In the genomic region with DNA sequence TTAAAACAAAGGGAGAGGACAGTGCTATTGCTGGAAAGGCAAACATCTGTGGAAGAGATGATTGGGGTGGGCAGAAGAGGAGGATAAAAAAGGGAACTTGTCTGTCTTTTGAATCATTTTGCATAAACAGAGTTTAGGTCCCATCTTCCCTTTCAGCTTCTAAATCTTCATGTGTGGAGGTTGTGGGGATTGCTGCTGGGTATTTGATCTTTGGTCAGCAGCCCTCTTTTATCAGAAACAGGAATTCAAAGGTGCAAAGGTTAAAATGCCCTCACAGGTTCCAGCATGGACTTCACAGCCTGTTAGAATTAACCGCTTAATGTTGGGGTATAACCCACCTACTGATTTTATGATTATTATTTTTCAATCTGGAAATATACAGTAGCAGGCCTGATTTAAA, we compare ENCODE assay signal across 25 cellular contexts.
"Had no signal": no experiment of that assay in that cellular context is flagged by ENCODE, and none has a peak within 500 bp of the region (broad histone marks: within the 10 kb centered on the region; RNA-seq: fewer than 3 reads in every experiment).

No MANE protein-coding gene starts in this region.

- H3K27ac ChIP-seq: cardiac muscle cell, colonic mucosa, lower lobe of right lung, ovary, right lobe of liver, stomach, thyroid gland, upper lobe of right lung had no signal

- H3K9me3 ChIP-seq: colonic mucosa, lower lobe of right lung, ovary, right lobe of liver, thyroid gland, upper lobe of right lung had no signal

- H3K4me3 ChIP-seq: cardiac muscle cell, colonic mucosa, ovary, right lobe of liver, stomach, thyroid gland had no signal

- H3K27me3 ChIP-seq: cardiac muscle cell, colonic mucosa, heart right ventricle, ovary, right lobe of liver, stomach, thyroid gland, upper lobe of right lung had no signal

- DNase-seq: activated CD4-positive, alpha-beta T cell treated with anti-CD3 and anti-CD28 coated beads for 4 hours; activated CD4-positive, alpha-beta T cell treated with anti-CD3 and anti-CD28 coated beads, Interleukin-2, amount 50 U/mL, for 4 hours; activated CD8-positive, alpha-beta memory T cell treated with anti-CD3 and anti-CD28 coated beads for 24 hours; activated effector memory CD4-positive, alpha-beta T cell treated with Interleukin-2 at 50 U/mL for 16 hours; activated naive CD4-positive, alpha-beta T cell treated with Interleukin-2 at 50 U/mL for 16 hours; anterior cingulate cortex; cerebellar nuclear complex; colonic mucosa; effector memory CD4-positive, alpha-beta T cell; foreskin melanocyte; heart right ventricle; kidney glomerular epithelial cell; lower lobe of right lung; ovary; right lobe of liver; stimulated activated CD4-positive, alpha-beta T cell treated with anti-CD3 and anti-CD28 coated beads, Interleukin-4, amount 100 ng/mL, for 24 hours; stomach; thyroid gland; upper lobe of right lung had no signal

- H3K36me3 Mint-ChIP-seq: stimulated activated effector memory CD8-positive, alpha-beta T cell treated with anti-CD3 and anti-CD28 coated beads, Interleukin-12 subunit alpha, Interleukin-12 subunit beta, amount 100 ng/mL, for 72 hours had no signal

- ATAC-seq: heart right ventricle; left lobe of liver; stimulated activated effector memory CD8-positive, alpha-beta T cell treated with anti-CD3 and anti-CD28 coated beads, Interleukin-12 subunit alpha, Interleukin-12 subunit beta, amount 100 ng/mL, for 72 hours had no signal

- H3K27me3 Mint-ChIP-seq: progenitor cell of endocrine pancreas had no signal

- H3K27ac Mint-ChIP-seq: activated naive CD8-positive, alpha-beta T cell; nephron; progenitor cell of endocrine pancreas; stimulated activated effector memory CD8-positive, alpha-beta T cell treated with anti-CD3 and anti-CD28 coated beads, Interleukin-12 subunit alpha, Interleukin-12 subunit beta, amount 100 ng/mL, for 72 hours had no signal

- H3K4me1 Mint-ChIP-seq: stimulated activated effector memory CD8-positive, alpha-beta T cell treated with anti-CD3 and anti-CD28 coated beads, Interleukin-12 subunit alpha, Interleukin-12 subunit beta, amount 100 ng/mL, for 72 hours had no signal

- H3K4me1 ChIP-seq: colonic mucosa, lower lobe of right lung, right lobe of liver, stomach, thyroid gland, upper lobe of right lung had no signal

- H3K36me3 ChIP-seq: cardiac muscle cell, colonic mucosa, heart right ventricle, lower lobe of right lung, ovary, right lobe of liver, stomach, thyroid gland, upper lobe of right lung had no signal

- H3K4me3 Mint-ChIP-seq: activated naive CD8-positive, alpha-beta T cell; nephron; stimulated activated effector memory CD8-positive, alpha-beta T cell treated with anti-CD3 and anti-CD28 coated beads, Interleukin-12 subunit alpha, Interleukin-12 subunit beta, amount 100 ng/mL, for 72 hours had no signal
